8 cellular contexts compared by ENCODE assay signal in the genomic region with DNA sequence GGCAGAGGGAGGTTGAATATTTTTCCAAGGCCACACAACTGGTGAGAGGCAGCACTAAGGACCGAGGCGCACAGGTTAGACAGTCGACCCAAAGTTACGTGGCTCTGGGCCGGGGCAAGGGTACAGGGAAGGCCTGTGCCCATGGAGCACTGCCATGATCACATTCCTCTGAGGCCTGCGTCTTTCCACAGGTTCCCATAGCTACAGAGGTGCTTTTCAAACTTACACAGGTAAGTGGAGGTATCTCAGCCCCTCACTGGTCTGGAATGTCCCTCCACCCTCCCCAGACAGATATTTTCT. TPM values are rescaled to one million over a fixed set of nuclear protein-coding genes. Genes with fewer than 3 reads are reported as not detected.
DNase-seq lines count a peak whose midpoint lies in the region; ATAC-seq and TF ChIP-seq lines count a peak whose summit lies in the region.

No MANE protein-coding gene starts in this region.

- H3K4me3 Mint-ChIP-seq in IgD-negative memory B cell, result peak overlapping the region; percentile 93 to 98 (median 96)
- peak overlapping the region; percentile 93 to 95 (median 94) for H3K4me3 Mint-ChIP-seq in immature natural killer cell

- H3K4me1 ChIP-seq in ascending aorta (peaks cover 0 to 3% of the 10 kb centered on the region in 2 donors), stomach (peaks cover 0 to 21% (median 13%) of the 10 kb centered on the region in 4 donors)

- peaks cover 8 to 38% (median 19%) of the 10 kb centered on the region in 3 donors for H3K9me3 Mint-ChIP-seq in IgD-negative memory B cell
- peaks cover 25 to 35% (median 32%) of the 10 kb centered on the region in 6 donors for H3K9me3 Mint-ChIP-seq in immature natural killer cell

- intact Hi-C loops in ascending aorta (cut with DNase I) (no loop called here), stomach (cut with DNase I; ENCODE audit: low total_unique reads) (no loop called here)

- H3K4me3 ChIP-seq in ascending aorta (peak overlapping the region; percentile 73 to 96), stomach (peak overlapping the region; percentile 71 to 96 (median 84))

- TF ChIP-seq CTCF in ascending aorta (IDR thresholded peaks at IDR 0.05), result no peak
- no peak for TF ChIP-seq CTCF in stomach (IDR thresholded peaks at IDR 0.05)

- DNase-seq in ascending aorta (ENCODE audit: low spot score in 2 of 2), result no peak
- no peak for DNase-seq in immature natural killer cell
- no peak for DNase-seq in stomach
- DNase-seq in activated gamma-delta T cell (lab: John Stamatoyannopoulos, UW), result no peak
- DNase-seq in glomerular visceral epithelial cell (ENCODE audit: extremely low spot score), result no peak
- no peak for DNase-seq in NCI-H2107 (lab: John Stamatoyannopoulos, UW)

- H3K9me3 ChIP-seq in ascending aorta (peaks cover 44 to 76% of the 10 kb centered on the region in 2 donors), stomach (peaks cover 10 to 59% (median 34%) of the 10 kb centered on the region in 4 donors)

- H3K27ac Mint-ChIP-seq in IgD-negative memory B cell, result peak overlapping the region in 2 of 3 donors; percentile 43 to 93
- H3K27ac Mint-ChIP-seq in immature natural killer cell, result peak overlapping the region; percentile 82 to 93 (median 88)

- TF ChIP-seq POLR2A in stomach (IDR thresholded peaks at IDR 0.05), result no peak

- no peak for TF ChIP-seq EP300 in stomach (IDR thresholded peaks at IDR 0.05)

- H3K4me1 Mint-ChIP-seq in IgD-negative memory B cell (peaks cover 11 to 21% (median 21%) of the 10 kb centered on the region in 3 donors), immature natural killer cell (peaks cover 28 to 47% of the 10 kb centered on the region in 2 donors)

- no peak for ATAC-seq in GM18517 (IDR thresholded peaks at IDR 0.05; ENCODE audit: unreplicated experiment)

- no peaks in the 10 kb centered on the region for H3K27me3 ChIP-seq in ascending aorta
- no peaks in the 10 kb centered on the region for H3K27me3 ChIP-seq in stomach

- WGBS in stomach, 5 donors, result 30 to 54% (median 37%) methylated on average over 5 to 6 of the region's 6 CpGs

- H3K27ac ChIP-seq in ascending aorta, result no peak overlapping the region
- peak overlapping the region in 2 of 5 donors; percentile 87 to 89 for H3K27ac ChIP-seq in stomach

- peaks cover 35% of the 10 kb centered on the region for H3K36me3 Mint-ChIP-seq in IgD-negative memory B cell
- H3K36me3 Mint-ChIP-seq in immature natural killer cell, result peaks cover 41 to 56% (median 46%) of the 10 kb centered on the region in 3 donors

- H3K36me3 ChIP-seq in ascending aorta, result peaks cover 23 to 56% of the 10 kb centered on the region in 2 donors
- H3K36me3 ChIP-seq in stomach, result peaks cover 19 to 48% (median 43%) of the 10 kb centered on the region in 4 donors

- H3K27me3 Mint-ChIP-seq in IgD-negative memory B cell (no peaks in the 10 kb centered on the region), immature natural killer cell (ENCODE audit: low read depth in 3 of 3) (peaks cover 1 to 7% (median 4%) of the 10 kb centered on the region in 3 donors)

RNA-seq across cellular contexts. Expression of a gene that starts 0.8 kb away (rescaled TPM):
- polyA plus RNA-seq in IgD-negative memory B cell (17.8 TPM), immature natural killer cell (10 to 100 TPM; 10.2 to 26.4 (median 20.5) TPM), stomach (1 to 10 TPM; 4.4 to 9.8 (median 5.7) TPM)
- total RNA-seq in ascending aorta (9.9 TPM), stomach (10 to 100 TPM in 3 of 5 donors, 1 to 10 TPM in 2; 5.4 to 37.1 (median 14.6) TPM)

RNA-seq across cellular contexts. Expression of a gene that starts 19.7 kb away (rescaled TPM):
- polyA plus RNA-seq in IgD-negative memory B cell (13.5 TPM), immature natural killer cell (10 to 100 TPM; 12.8 to 13.9 (median 13.1) TPM), stomach (1 to 10 TPM; 3.8 to 5.0 (median 4.2) TPM)
- total RNA-seq in ascending aorta (1.7 TPM), stomach (10 to 100 TPM in 4 of 5 donors, 1 to 10 TPM in 1; 6.2 to 21.7 (median 11.6) TPM)

RNA-seq across cellular contexts. Expression of a gene that starts 34.1 kb away (rescaled TPM):
- polyA plus RNA-seq in IgD-negative memory B cell (5.0 TPM), immature natural killer cell (1 to 10 TPM; 2.9 to 8.0 (median 5.2) TPM), stomach (1 to 10 TPM in 2 of 3 donors, under 1 TPM in 1; 0.81 to 3.8 (median 2.2) TPM)
- total RNA-seq in ascending aorta (2.6 TPM), stomach (1 to 10 TPM in 3 of 5 donors, not detected in 2; 1.0 to 6.4 (median 2.3) TPM)

RNA-seq across cellular contexts. Expression of a gene that starts 35.0 kb away (rescaled TPM):
- not detected for polyA plus RNA-seq in IgD-negative memory B cell
- not detected for total RNA-seq in ascending aorta
- under 1 TPM in 1 of 3 donors, not detected in 2; 0.27 TPM for polyA plus RNA-seq in immature natural killer cell
- total RNA-seq in stomach, result 1 to 10 TPM in 1 of 5 donors, not detected in 4; 1.5 TPM
- under 1 TPM in 2 of 3 donors, not detected in 1; 0.05 to 0.76 TPM for polyA plus RNA-seq in stomach

RNA-seq across cellular contexts. Expression of a gene that starts 48.0 kb away (rescaled TPM):
- polyA plus RNA-seq in IgD-negative memory B cell (5.8 TPM), immature natural killer cell (1 to 10 TPM; 5.6 to 6.9 (median 6.0) TPM), stomach (1 to 10 TPM in 2 of 3 donors, under 1 TPM in 1; 1.00 to 1.8 (median 1.6) TPM)
- total RNA-seq in ascending aorta (35.4 TPM), stomach (10 to 100 TPM in 2 of 5 donors, 1 to 10 TPM in 1, under 1 TPM in 1, not detected in 1; 0.87 to 18.7 (median 10.1) TPM)
